In genomic region chr13:21175656-21176194, GRCh38 we compare ENCODE assay signal across 8 cellular contexts. TPM values are rescaled to one million over a fixed set of nuclear protein-coding genes. Genes with fewer than 3 reads are reported as not detected.
DNase-seq lines count a peak whose midpoint lies in the region; TF ChIP-seq lines count a peak whose summit lies in the region.

No MANE protein-coding gene starts in this region.

- peak overlapping the region; percentile 93 for H3K4me3 Mint-ChIP-seq in endodermal cell
- H3K4me3 Mint-ChIP-seq in osteocyte (ENCODE audit: unreplicated experiment): peak overlapping the region; percentile 98

- H3K4me3 ChIP-seq in NT2/D1 (ENCODE audit: insufficient read length, low read depth) (peak overlapping the region; percentile 92), endodermal cell (ENCODE audit: low read length) (peak overlapping the region; percentile 95)

- WGBS in endodermal cell (ENCODE audit: insufficient coverage in 1 of 2, insufficient read length in 1 of 2), 2 experiments: 9 to 10% methylated on average over 8 to 11 of the region's 11 CpGs

- no peaks in the 10 kb centered on the region for H3K27me3 ChIP-seq in NT2/D1 (ENCODE audit: insufficient read depth, insufficient read length)
- H3K27me3 ChIP-seq in endodermal cell (ENCODE audit: control insufficient read depth, insufficient read depth, low read length, poor library complexity, severe bottlenecking): no peaks in the 10 kb centered on the region

- H3K4me1 ChIP-seq in NT2/D1 (ENCODE audit: insufficient read depth, insufficient read length) (no peaks in the 10 kb centered on the region), endodermal cell (ENCODE audit: control insufficient read depth, insufficient read depth, low read length) (no peaks in the 10 kb centered on the region)

- H3K27me3 Mint-ChIP-seq in endodermal cell (ENCODE audit: insufficient read depth): no peaks in the 10 kb centered on the region
- no peaks in the 10 kb centered on the region for H3K27me3 Mint-ChIP-seq in osteocyte (ENCODE audit: unreplicated experiment)

- TF ChIP-seq CTCF in endodermal cell (conservative IDR thresholded peaks at IDR 0.05): no peak
- TF ChIP-seq CTCF in osteocyte (IDR thresholded peaks at IDR 0.05): no peak

- CTCF ChIA-PET in HEK293T (lab: Yijun Ruan, JAX): interaction anchor here (1.0 kb wide), 1 partner anchor 114 kb away, joined by 8 read pairs; no protein-coding TSS in a partner anchor

- H3K4me1 Mint-ChIP-seq in endodermal cell: peaks cover 5% of the 10 kb centered on the region
- H3K4me1 Mint-ChIP-seq in osteocyte (ENCODE audit: unreplicated experiment): peaks cover 19% of the 10 kb centered on the region

- peak overlapping the region; percentile 91 for H3K9ac ChIP-seq in NT2/D1 (ENCODE audit: insufficient read length, low read depth)
- peak overlapping the region; percentile 89 for H3K9ac ChIP-seq in endodermal cell (ENCODE audit: extremely low read depth, low read length, poor library complexity, severe bottlenecking)

- no peak overlapping the region for H3K27ac ChIP-seq in endodermal cell (ENCODE audit: low read depth, low read length)

- peaks cover 21% of the 10 kb centered on the region for H3K36me3 Mint-ChIP-seq in endodermal cell (ENCODE audit: low read depth)
- H3K36me3 Mint-ChIP-seq in osteocyte (ENCODE audit: unreplicated experiment): no peaks in the 10 kb centered on the region

- H3K9me3 Mint-ChIP-seq in endodermal cell (peaks cover 5% of the 10 kb centered on the region), osteocyte (ENCODE audit: unreplicated experiment) (no peaks in the 10 kb centered on the region)

- H3K9me3 ChIP-seq in NT2/D1 (ENCODE audit: insufficient read depth, low read length) (peaks cover 6% of the 10 kb centered on the region; the same call in 1 of the 2 replicates), endodermal cell (ENCODE audit: control insufficient read depth, low read length) (no peaks in the 10 kb centered on the region)

- POLR2A ChIA-PET in HEK293T (lab: Yijun Ruan, JAX): interaction anchor here (0.7 to 2.6 kb wide), 19 partner anchors 9 to 311 kb away, joined by 3 to 20 read pairs (median 5); no protein-coding TSS in a partner anchor

- H3K27ac Mint-ChIP-seq in endodermal cell (peak overlapping the region; percentile 97), osteocyte (ENCODE audit: unreplicated experiment) (peak overlapping the region; percentile 95)

- H3K36me3 ChIP-seq in NT2/D1 (ENCODE audit: insufficient read depth, insufficient read length, low read length) (peaks cover 24% of the 10 kb centered on the region), endodermal cell (ENCODE audit: control insufficient read depth, insufficient read depth, low read length) (peaks cover 9% of the 10 kb centered on the region)

- peak; percentile 53 for DNase-seq in DMS53 (lab: John Stamatoyannopoulos, UW)
- DNase-seq in DMS53 treated with DMSO at 0.1 percent for 48 hours (lab: John Stamatoyannopoulos, UW; ENCODE audit: unreplicated experiment): no peak
- no peak for DNase-seq in NT2/D1 (ENCODE audit: low read depth, low spot score)
- no peak for DNase-seq in endodermal cell
- no peak for DNase-seq in osteocyte (ENCODE audit: extremely low spot score, unreplicated experiment)
- DNase-seq in HEK293T (ENCODE audit: extremely low spot score): no peak
- DNase-seq in Kasumi-1 (lab: John Stamatoyannopoulos, UW): no peak
- DNase-seq in cortex of kidney (lab: John Stamatoyannopoulos, UW): no peak

TF ChIP-seq in HEK293T, 16 proteins besides CTCF, POLR2A, EP300 and RAD21:
- TF ChIP-seq ARNT (IDR thresholded peaks at IDR 0.05) (no peak), FOXM1 (IDR thresholded peaks at IDR 0.05; ENCODE audit: borderline replicate concordance) (no peak), ZNF384 (IDR thresholded peaks at IDR 0.05) (no peak), LEF1 (IDR thresholded peaks at IDR 0.05; ENCODE audit: borderline replicate concordance) (no peak)

RNA-seq across cellular contexts. Expression of gene SKA3, which starts 0.6 kb away (rescaled TPM):
- total RNA-seq in endodermal cell: 10 to 100 TPM; 24.1 to 35.3 TPM
- 32.6 TPM for polyA plus RNA-seq in endodermal cell (2013, experiment 1 of 2)
- polyA plus RNA-seq in endodermal cell (2013, experiment 2 of 2): 32.8 TPM
- total RNA-seq in osteocyte: 4.0 and 4.2 TPM in 2 replicates

RNA-seq across cellular contexts. Expression of gene MRPL57, which starts 0.7 kb away (rescaled TPM):
- 10 to 100 TPM; 22.2 to 22.9 TPM for total RNA-seq in endodermal cell
- 23.6 TPM for polyA plus RNA-seq in endodermal cell (2013, experiment 1 of 2)
- 21.6 TPM for polyA plus RNA-seq in endodermal cell (2013, experiment 2 of 2)
- 15.1 and 16.1 TPM in 2 replicates for total RNA-seq in osteocyte

RNA-seq across cellular contexts. Expression of gene SAP18, which starts 35.8 kb away (rescaled TPM):
- total RNA-seq in endodermal cell (100 to 1,000 TPM; 248 to 294 TPM), osteocyte (194 and 219 TPM in 2 replicates)
- 178 TPM for polyA plus RNA-seq in endodermal cell (2013, experiment 1 of 2)
- polyA plus RNA-seq in endodermal cell (2013, experiment 2 of 2): 166 TPM
